ENCODE assay signal across 10 cellular contexts in the genomic region with DNA sequence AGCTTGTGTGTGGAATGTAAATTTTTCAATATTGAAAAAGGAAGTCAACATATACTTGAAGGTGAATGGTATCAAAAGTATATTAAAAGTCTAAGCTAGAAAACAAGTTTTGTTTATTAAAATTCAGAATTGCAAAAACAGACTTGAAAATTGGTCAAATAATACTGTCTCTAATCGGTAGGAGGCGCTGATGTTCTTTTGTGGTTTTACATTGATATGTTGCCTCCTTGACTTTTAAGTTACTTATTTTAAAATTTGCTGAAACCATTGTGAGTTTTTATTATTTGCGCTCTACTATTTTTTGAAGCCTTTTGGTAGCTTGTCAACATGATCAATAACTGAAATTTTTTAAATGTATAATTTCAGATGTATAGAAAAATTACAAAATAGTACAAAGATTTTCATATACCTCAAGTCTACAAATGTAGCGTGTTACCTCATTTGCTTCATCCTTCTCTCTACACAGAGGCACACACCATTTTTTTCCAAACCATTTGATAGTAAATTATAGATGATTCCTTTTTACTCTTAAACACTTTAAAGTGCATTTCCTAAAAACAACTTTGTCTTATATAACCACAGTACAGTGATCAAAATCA. TPM values are rescaled to one million over a fixed set of nuclear protein-coding genes. Genes with fewer than 3 reads are reported as not detected.
A peak's percentile ranks its signal among the peaks of the same experiment; 100 is the strongest.
DNase-seq lines count a peak whose midpoint lies in the region; TF ChIP-seq lines count a peak whose summit lies in the region.
"Had no signal": no experiment of that assay in that cellular context is flagged by ENCODE, and none has a peak within 500 bp of the region (broad histone marks: within the 10 kb centered on the region; RNA-seq: fewer than 3 reads in every experiment).

No MANE protein-coding gene starts in this region.

- no peaks in the 10 kb centered on the region for H3K9me3 Mint-ChIP-seq in activated T-cell treated with anti-CD3 and anti-CD28 coated beads, Interleukin-2, amount 50 U/mL, for 24 hours

- H3K9me2 ChIP-seq in PC-9 (ENCODE audit: insufficient read depth), result no peaks in the 10 kb centered on the region

- H3K4me1 ChIP-seq in PC-9 (replicated peaks; ENCODE audit: insufficient read depth) (peaks cover under 1% of the 10 kb centered on the region; the same call in 1 of the 2 replicates), fibroblast of lung (ENCODE audit: control insufficient read depth, extremely low read depth, insufficient read depth, low read length) (peaks cover 11% of the 10 kb centered on the region)
- H3K4me1 ChIP-seq in effector memory CD4-positive, alpha-beta T cell (ENCODE audit: control insufficient read depth, insufficient read depth, low read length, poor library complexity, severe bottlenecking), result no peaks in the 10 kb centered on the region

- H3K4me1 Mint-ChIP-seq in activated T-cell treated with anti-CD3 and anti-CD28 coated beads, Interleukin-2, amount 50 U/mL, for 24 hours (ENCODE audit: low read depth), result peaks cover 57% of the 10 kb centered on the region

- CTCF ChIA-PET in PC-9 (lab: Charles Lee), result interaction anchor here (0.6 to 1.0 kb wide), 2 partner anchors 25 to 135 kb away, joined by 4 to 5 read pairs; no protein-coding TSS in a partner anchor

- no peak overlapping the region for H3K27ac Mint-ChIP-seq in activated T-cell treated with anti-CD3 and anti-CD28 coated beads, Interleukin-2, amount 50 U/mL, for 24 hours

- H3K36me3 Mint-ChIP-seq in activated T-cell treated with anti-CD3 and anti-CD28 coated beads, Interleukin-2, amount 50 U/mL, for 24 hours (ENCODE audit: low read depth), result peaks cover 93% of the 10 kb centered on the region

- H3K4me3 Mint-ChIP-seq in activated T-cell treated with anti-CD3 and anti-CD28 coated beads, Interleukin-2, amount 50 U/mL, for 24 hours, result no peak overlapping the region

- peaks cover 26% of the 10 kb centered on the region; the same call in 1 of the 2 replicates for H4K20me1 ChIP-seq in PC-9 (ENCODE audit: insufficient read depth)
- H4K20me1 ChIP-seq in fibroblast of lung (ENCODE audit: control insufficient read depth, extremely low read depth, insufficient read depth, low read length), result no peaks in the 10 kb centered on the region

- TF ChIP-seq CTCF in GM12874 (IDR thresholded peaks at IDR 0.05; ENCODE audit: insufficient read depth, low read depth, low read length) (peak; percentile 40; the same call in 1 of the 2 replicates), PC-9 (conservative IDR thresholded peaks at IDR 0.05) (peak; percentile 86), fibroblast of lung (conservative IDR thresholded peaks at IDR 0.05 in 1 of 2, IDR thresholded peaks at IDR 0.05 in 1 of 2; ENCODE audit: low read depth in 1 of 2, low read length in 2 of 2) (peak; percentile 28 to 65), retinal pigment epithelial cell (conservative IDR thresholded peaks at IDR 0.05; ENCODE audit: low read depth, low read length) (peak; percentile 64)

- H3K9me3 ChIP-seq in PC-9 (ENCODE audit: insufficient read depth, low read depth), result no peaks in the 10 kb centered on the region
- no peaks in the 10 kb centered on the region for H3K9me3 ChIP-seq in fibroblast of lung (ENCODE audit: control insufficient read depth, insufficient read depth, low read depth, low read length)
- H3K9me3 ChIP-seq in effector memory CD4-positive, alpha-beta T cell (ENCODE audit: control insufficient read depth, low read length), result no peaks in the 10 kb centered on the region

- no peak overlapping the region for H3K4me2 ChIP-seq in PC-9
- H3K4me2 ChIP-seq in fibroblast of lung (ENCODE audit: extremely low read depth, insufficient read depth, low read length), result no peak overlapping the region

- no peak overlapping the region for H3K4me3 ChIP-seq in PC-9
- no peak overlapping the region for H3K4me3 ChIP-seq in fibroblast of lung (replicated peaks in 1 of 4; ENCODE audit: control extremely low read depth in 1 of 4, insufficient read depth in 1 of 4, low read depth in 3 of 4, low read length in 4 of 4)
- H3K4me3 ChIP-seq in retinal pigment epithelial cell (ENCODE audit: low read length), result no peak overlapping the region
- H3K4me3 ChIP-seq in effector memory CD4-positive, alpha-beta T cell (ENCODE audit: insufficient read depth, low read depth, low read length, poor library complexity, severe bottlenecking), result no peak overlapping the region

- no TSS peak for BruUV-seq in PC-9 (replicated peaks; lab: Mats Ljungman, UMichigan)

- intact Hi-C loops in PC-9 (cut with micrococcal nuclease; ENCODE audit: unreplicated experiment), result loop anchor here (1.0 to 5.0 kb wide), 2 partner anchors 135 to 476 kb away; no protein-coding TSS in a partner anchor

- H3K36me3 ChIP-seq in PC-9 (ENCODE audit: low read depth) (peaks cover 60% of the 10 kb centered on the region), fibroblast of lung (ENCODE audit: control insufficient read depth, insufficient read depth, low read length) (peaks cover 4% of the 10 kb centered on the region)
- H3K36me3 ChIP-seq in effector memory CD4-positive, alpha-beta T cell (ENCODE audit: control insufficient read depth, insufficient read depth, low read length), result peaks cover 56% of the 10 kb centered on the region

- H3K27me3 ChIP-seq in PC-9 (ENCODE audit: insufficient read depth, low read depth) (no peaks in the 10 kb centered on the region), fibroblast of lung (ENCODE audit: control insufficient read depth, insufficient read depth, low read length) (no peaks in the 10 kb centered on the region)
- no peaks in the 10 kb centered on the region for H3K27me3 ChIP-seq in effector memory CD4-positive, alpha-beta T cell (replicated peaks; ENCODE audit: control insufficient read depth, insufficient read depth, low read length, poor library complexity, severe bottlenecking)

- no peaks in the 10 kb centered on the region for H3K27me3 Mint-ChIP-seq in activated T-cell treated with anti-CD3 and anti-CD28 coated beads, Interleukin-2, amount 50 U/mL, for 24 hours

- peaks cover 25% of the 10 kb centered on the region for H3K79me2 ChIP-seq in PC-9 (ENCODE audit: low read depth)
- H3K79me2 ChIP-seq in fibroblast of lung (ENCODE audit: control insufficient read depth, insufficient read depth, low read length), result peaks cover 10% of the 10 kb centered on the region

- DNase-seq in PC-9, result no peak
- peak; percentile 26 to 81 for DNase-seq in fibroblast of lung (ENCODE audit: low read depth in 2 of 2)
- DNase-seq in retinal pigment epithelial cell (ENCODE audit: low read depth), result no peak
- no peak for DNase-seq in COR-L47 (lab: John Stamatoyannopoulos, UW)
- no peak for DNase-seq in activated T-cell treated with anti-CD3 and anti-CD28 coated beads, Interleukin-2, amount 50 U/mL, for 24 hours
- DNase-seq in effector memory CD4-positive, alpha-beta T cell, result no peak
- DNase-seq in retina, result no peak
- DNase-seq: NCI-H2171 treated with DMSO at 0.1 percent for 48 hours; stimulated activated naive CD8-positive, alpha-beta T cell treated with anti-CD3 and anti-CD28 coated beads, Interleukin-15, Interleukin-2, amounts not matched to agents 100 U/mL and 50 U/mL, for 24 hours had no signal

- H3K27ac ChIP-seq in PC-9 (no peak overlapping the region), fibroblast of lung (ENCODE audit: insufficient read depth, low read length) (no peak overlapping the region)
- no peak overlapping the region for H3K27ac ChIP-seq in effector memory CD4-positive, alpha-beta T cell (ENCODE audit: insufficient read depth, low read length, poor library complexity, severe bottlenecking)

- peaks cover 10% of the 10 kb centered on the region for H3F3A ChIP-seq in PC-9 (ENCODE audit: insufficient read depth, low read depth)

- no peak overlapping the region for H3K9ac ChIP-seq in fibroblast of lung (ENCODE audit: insufficient read depth, low read length)

- H2AFZ ChIP-seq in PC-9, result no peak overlapping the region
- H2AFZ ChIP-seq in fibroblast of lung (ENCODE audit: low read length), result no peak overlapping the region

- POLR2A ChIA-PET in PC-9 (lab: Charles Lee; ENCODE audit: unreplicated experiment), result no interaction called here

RNA-seq across cellular contexts. Expression of a gene that starts 6.9 kb away (rescaled TPM):
- total RNA-seq in PC-9 (2021), result 162 and 184 TPM in 2 replicates
- 73.2 and 222 TPM in 2 replicates for total RNA-seq in fibroblast of lung
- 147 and 185 TPM in 2 replicates for polyA plus RNA-seq in fibroblast of lung
- 295 and 298 TPM in 2 replicates for polyA plus RNA-seq in fibroblast of lung (2012)
- polyA minus RNA-seq in fibroblast of lung (ENCODE audit: low replicate concordance), result 33.6 and 38.4 TPM in 2 replicates

Comparison
In these comparisons a context has a peak if more than half of its experiments do, and no peak if none do; other contexts are left out.
1. DNase-seq: peak in fibroblast of lung (2 of 2); none in PC-9 (0 of 2), retinal pigment epithelial cell (single experiment), COR-L47 (single experiment), activated T-cell treated with anti-CD3 and anti-CD28 coated beads, Interleukin-2, amount 50 U/mL, for 24 hours (single experiment), effector memory CD4-positive, alpha-beta T cell (0 of 3) and retina (single experiment).
2. Peak in every context shown above with its lines, with median percentiles within 50 percentile points of each other: CTCF ChIP-seq.